ENCODE assay signal across 6 cellular contexts in the genomic region with DNA sequence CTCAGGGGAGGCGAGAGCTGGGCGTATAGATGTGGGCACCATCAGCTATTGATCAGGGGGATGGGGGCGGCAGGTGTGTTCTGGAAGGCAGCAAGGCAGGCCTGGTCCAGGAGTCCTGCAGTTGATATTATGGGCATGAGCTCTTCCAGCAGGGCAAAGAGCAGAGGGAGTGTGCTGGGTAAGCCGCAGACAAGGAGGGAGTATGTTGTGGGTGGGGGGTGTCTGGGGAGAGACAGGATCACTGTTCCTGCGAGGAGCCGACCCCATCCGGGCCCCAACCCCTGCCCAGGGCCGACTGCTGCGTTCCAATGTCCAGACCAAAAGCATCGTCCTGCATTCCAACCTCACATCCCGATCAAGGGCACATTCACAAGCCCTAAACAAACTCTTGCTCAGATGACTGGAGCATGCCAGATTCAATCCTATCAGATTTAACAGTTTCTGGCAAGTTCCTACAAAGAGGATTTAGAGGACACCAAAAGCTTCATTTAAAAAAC. TPM values are rescaled to one million over a fixed set of nuclear protein-coding genes. Genes with fewer than 3 reads are reported as not detected.
DNase-seq lines count a peak whose midpoint lies in the region; ATAC-seq and TF ChIP-seq lines count a peak whose summit lies in the region.

No MANE protein-coding gene starts in this region.

- CTCF ChIA-PET in OCI-LY7 (lab: Charles Lee; ENCODE audit: unreplicated experiment), result interaction anchor here (0.6 kb wide), 2 partner anchors 15 to 331 kb away, joined by 3 read pairs; no protein-coding TSS in a partner anchor

- no peak overlapping the region for H2AFZ ChIP-seq in OCI-LY7 (ENCODE audit: low read length)

- peak overlapping the region; percentile 90 to 93 for H3K27ac ChIP-seq in ascending aorta
- peak overlapping the region; percentile 88 for H3K27ac ChIP-seq in lower lobe of right lung
- no peak overlapping the region for H3K27ac ChIP-seq in OCI-LY7 (ENCODE audit: low read depth, low read length, poor library complexity, severe bottlenecking)

- H4K20me1 ChIP-seq in OCI-LY7 (ENCODE audit: insufficient read depth, low read length), result no peaks in the 10 kb centered on the region

- no peak for DNase-seq in ascending aorta (ENCODE audit: low spot score in 2 of 2)
- no peak for DNase-seq in lower lobe of right lung
- DNase-seq in type B pancreatic cell (ENCODE audit: extremely low spot score, unreplicated experiment), result no peak
- no peak for DNase-seq in cerebellar cortex (ENCODE audit: low spot score)
- no peak for DNase-seq in NCI-H128 (lab: John Stamatoyannopoulos, UW; ENCODE audit: unreplicated experiment)
- DNase-seq in OCI-LY7 (ENCODE audit: low spot score), result no peak

- peak overlapping the region; percentile 75 for H3K4me3 Mint-ChIP-seq in type B pancreatic cell

- no peaks in the 10 kb centered on the region for H3K79me2 ChIP-seq in OCI-LY7 (ENCODE audit: insufficient read depth, low read depth, low read length)

- no peaks in the 10 kb centered on the region for H3K27me3 ChIP-seq in ascending aorta
- H3K27me3 ChIP-seq in lower lobe of right lung (ENCODE audit: low read depth), result no peaks in the 10 kb centered on the region

- ATAC-seq in lower lobe of right lung, result peak in 1 of 2 donors; percentile 5

- H3K36me3 Mint-ChIP-seq in type B pancreatic cell, result no peaks in the 10 kb centered on the region

- H3K9me3 Mint-ChIP-seq in type B pancreatic cell, result no peaks in the 10 kb centered on the region

- peak overlapping the region in 1 of 2 donors; percentile 59 for H3K4me3 ChIP-seq in ascending aorta
- peak overlapping the region; percentile 28 for H3K4me3 ChIP-seq in lower lobe of right lung
- no peak overlapping the region for H3K4me3 ChIP-seq in OCI-LY7 (ENCODE audit: low read depth, low read length, poor library complexity, severe bottlenecking)

- H3K9me3 ChIP-seq in ascending aorta, result no peaks in the 10 kb centered on the region
- H3K9me3 ChIP-seq in lower lobe of right lung, result no peaks in the 10 kb centered on the region
- no peaks in the 10 kb centered on the region for H3K9me3 ChIP-seq in OCI-LY7 (ENCODE audit: low read length)

- TF ChIP-seq CTCF in ascending aorta (IDR thresholded peaks at IDR 0.05) (no peak), lower lobe of right lung (IDR thresholded peaks at IDR 0.05) (no peak), type B pancreatic cell (conservative IDR thresholded peaks at IDR 0.05) (no peak), OCI-LY7 (conservative IDR thresholded peaks at IDR 0.05; ENCODE audit: low read length) (no peak)

- H3K36me3 ChIP-seq in ascending aorta (no peaks in the 10 kb centered on the region), lower lobe of right lung (no peaks in the 10 kb centered on the region), OCI-LY7 (ENCODE audit: insufficient read depth, low read length) (no peaks in the 10 kb centered on the region)

- intact Hi-C loops in ascending aorta (cut with DNase I), result no loop called here
- intact Hi-C loops in lower lobe of right lung (cut with DNase I), result no loop called here
- intact Hi-C loops in OCI-LY7 (cut with micrococcal nuclease; ENCODE audit: unreplicated experiment), result no loop called here

- H3K27me3 Mint-ChIP-seq in type B pancreatic cell, result no peaks in the 10 kb centered on the region

- BruUV-seq in OCI-LY7 (replicated peaks; lab: Mats Ljungman, UMichigan), result no TSS peak

- H3K4me1 Mint-ChIP-seq in type B pancreatic cell (ENCODE audit: unreplicated experiment), result peaks cover 43% of the 10 kb centered on the region

- H3K4me1 ChIP-seq in ascending aorta (peaks cover 20 to 53% of the 10 kb centered on the region in 2 donors), lower lobe of right lung (peaks cover 53% of the 10 kb centered on the region), OCI-LY7 (ENCODE audit: insufficient read depth, low read length, poor library complexity, severe bottlenecking) (peaks cover 14% of the 10 kb centered on the region)

- peak overlapping the region; percentile 79 for H3K27ac Mint-ChIP-seq in type B pancreatic cell

- no peaks in the 10 kb centered on the region for H3K9me2 ChIP-seq in OCI-LY7 (ENCODE audit: insufficient read depth, low read length)

- POLR2A ChIA-PET in OCI-LY7 (lab: Charles Lee), result no interaction called here

- no peak overlapping the region for H3K4me2 ChIP-seq in OCI-LY7 (ENCODE audit: low read length)

RNA-seq across cellular contexts. Expression of a gene that starts 9.2 kb away (rescaled TPM):
- 122 TPM for total RNA-seq in ascending aorta
- total RNA-seq in lower lobe of right lung, result 105 TPM
- 43.4 and 75.0 TPM in 2 replicates for total RNA-seq in type B pancreatic cell (ENCODE audit: low replicate concordance)
- total RNA-seq in OCI-LY7 (2014; rRNA removed; shearing (Covaris generic)), result 1.1 and 1.6 TPM in 2 replicates
- total RNA-seq in OCI-LY7 (2022), result 4.9 and 5.3 TPM in 2 replicates

RNA-seq across cellular contexts. Expression of a gene that starts 24.9 kb away (rescaled TPM):
- total RNA-seq in ascending aorta (29.4 TPM), lower lobe of right lung (29.6 TPM), type B pancreatic cell (ENCODE audit: low replicate concordance) (23.6 and 35.4 TPM in 2 replicates), OCI-LY7 (2022) (46.0 and 71.2 TPM in 2 replicates)
- 39.9 and 41.2 TPM in 2 replicates for total RNA-seq in OCI-LY7 (2014; rRNA removed; shearing (Covaris generic))

RNA-seq across cellular contexts. Expression of a gene that starts 25.1 kb away (rescaled TPM):
- total RNA-seq in ascending aorta (31.2 TPM), lower lobe of right lung (31.6 TPM), type B pancreatic cell (ENCODE audit: low replicate concordance) (27.5 and 28.2 TPM in 2 replicates), OCI-LY7 (2022) (82.7 and 102 TPM in 2 replicates)
- 91.8 and 93.7 TPM in 2 replicates for total RNA-seq in OCI-LY7 (2014; rRNA removed; shearing (Covaris generic))

RNA-seq across cellular contexts. Expression of a gene that starts 35.6 kb away (rescaled TPM):
- total RNA-seq in ascending aorta (429 TPM), lower lobe of right lung (122 TPM), type B pancreatic cell (ENCODE audit: low replicate concordance) (198 and 273 TPM in 2 replicates), OCI-LY7 (2022) (619 and 683 TPM in 2 replicates)
- 1,143 and 2,207 TPM in 2 replicates for total RNA-seq in OCI-LY7 (2014; rRNA removed; shearing (Covaris generic))

RNA-seq across cellular contexts. Expression of a gene that starts 36.4 kb away (rescaled TPM):
- total RNA-seq in ascending aorta (13.4 TPM), lower lobe of right lung (32.2 TPM), type B pancreatic cell (ENCODE audit: low replicate concordance) (29.0 and 33.9 TPM in 2 replicates), OCI-LY7 (2022) (63.1 and 68.4 TPM in 2 replicates)
- total RNA-seq in OCI-LY7 (2014; rRNA removed; shearing (Covaris generic)), result 52.6 and 55.1 TPM in 2 replicates
